In genomic region chr1:4613606-4614370, GRCh38 we compare ENCODE assay signal across 1 cellular context.
TF ChIP-seq lines count a peak whose summit lies in the region.

No MANE protein-coding gene starts in this region.

TF ChIP-seq in H1, 55 proteins besides CTCF, POLR2A, EP300 and RAD21 (continued from another document):
- TF ChIP-seq TEAD4 (IDR thresholded peaks at IDR 0.05; ENCODE audit: low read depth, low read length), result no peak
- no peak for TF ChIP-seq SUZ12 (IDR thresholded peaks at IDR 0.05; ENCODE audit: low read length)
- TF ChIP-seq CBX8 (IDR thresholded peaks at IDR 0.05; ENCODE audit: borderline replicate concordance, low read depth, low read length), result no peak
- TF ChIP-seq SAP30 (IDR thresholded peaks at IDR 0.05; ENCODE audit: insufficient read depth, insufficient replicate concordance, low read length), result no peak
- TF ChIP-seq KDM1A (IDR thresholded peaks at IDR 0.05; ENCODE audit: borderline replicate concordance, low read length), result no peak
- TF ChIP-seq GABPA (IDR thresholded peaks at IDR 0.05; ENCODE audit: borderline replicate concordance, insufficient read depth, low read length), result no peak
- TF ChIP-seq POU5F1 (IDR thresholded peaks at IDR 0.05; ENCODE audit: low read depth, low read length), result no peak
- no peak for TF ChIP-seq CHD2 (IDR thresholded peaks at IDR 0.05; ENCODE audit: low read length)
- TF ChIP-seq ZNF274 (IDR thresholded peaks at IDR 0.05; ENCODE audit: borderline replicate concordance, extremely low read depth, low read length), result no peak
- no peak for TF ChIP-seq EGR1 (IDR thresholded peaks at IDR 0.05; ENCODE audit: borderline replicate concordance, low read depth, low read length)
- TF ChIP-seq FOSL1 (IDR thresholded peaks at IDR 0.05; ENCODE audit: insufficient read depth, low read depth, low read length), result no peak
- no peak for TF ChIP-seq GTF2F1 (IDR thresholded peaks at IDR 0.05; ENCODE audit: borderline replicate concordance, low read depth, low read length)
- no peak for TF ChIP-seq RFX5 (IDR thresholded peaks at IDR 0.05; ENCODE audit: borderline replicate concordance, low read depth, low read length)
